26 cellular contexts compared by ENCODE assay signal in the genomic region with DNA sequence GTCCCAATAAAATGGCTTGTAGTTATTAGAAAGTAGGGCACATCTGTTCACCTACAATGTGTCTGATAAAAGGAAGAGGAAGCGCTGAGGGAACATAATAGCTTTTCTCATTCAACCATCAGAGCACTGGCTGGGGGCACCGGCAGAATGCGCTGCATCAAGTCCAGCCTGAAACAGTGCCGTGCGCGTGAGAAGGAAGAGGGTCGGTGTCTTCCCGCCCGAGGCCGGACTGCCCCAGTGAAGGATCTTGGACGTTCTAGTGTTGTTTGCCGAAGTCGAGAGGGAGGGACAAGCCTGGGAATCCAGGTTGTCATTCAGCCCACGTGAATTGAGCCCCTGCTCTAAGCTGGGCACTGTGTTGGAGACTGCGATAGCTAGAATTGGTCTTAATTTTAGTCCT.
"Had no signal": no experiment of that assay in that cellular context is flagged by ENCODE, and none has a peak within 500 bp of the region (broad histone marks: within the 10 kb centered on the region; RNA-seq: fewer than 3 reads in every experiment).

No MANE protein-coding gene starts in this region.

- H3K27me3 ChIP-seq: heart left ventricle, hepatocyte, pancreas, sigmoid colon, testis, thyroid gland, transverse colon, upper lobe of left lung, vagina had no signal

- DNase-seq: heart left ventricle; islet precursor cell; left ventricle myocardium inferior; naive thymus-derived CD8-positive, alpha-beta T cell; nucleus accumbens; pancreas; retina; right cardiac atrium; sigmoid colon; small intestine; stimulated activated CD4-positive, alpha-beta T cell treated with anti-CD3 and anti-CD28 coated beads, Interleukin-1b, Interleukin-23, amount 100 ng/mL, for 48 hours; stimulated activated CD4-positive, alpha-beta T cell treated with anti-CD3 and anti-CD28 coated beads, Interleukin-2, amount 100 ng/mL, for 48 hours; stimulated activated CD4-positive, alpha-beta T cell treated with anti-CD3 and anti-CD28 coated beads, Interleukin-4, amount 100 ng/mL, for 4 hours; stimulated activated CD8-positive, alpha-beta memory T cell treated with anti-CD3 and anti-CD28 coated beads, Interleukin-4, amount 100 ng/mL, for 48 hours; stimulated activated naive CD4-positive, alpha-beta T cell; testis; thyroid gland; transverse colon had no signal

- H3K79me2 ChIP-seq: hepatocyte had no signal

- H2AFZ ChIP-seq: hepatocyte had no signal

- H3K4me3 Mint-ChIP-seq: memory B cell; naive thymus-derived CD8-positive, alpha-beta T cell; nephron; neural crest cell; stimulated activated naive CD8-positive, alpha-beta T cell treated with anti-CD3 and anti-CD28 coated beads, Interleukin-15, Interleukin-2, amounts not matched to agents 100 ng/mL and 50 ng/mL, for 24 hours had no signal

- H3K27ac Mint-ChIP-seq: memory B cell; naive thymus-derived CD8-positive, alpha-beta T cell; nephron; stimulated activated naive CD8-positive, alpha-beta T cell treated with anti-CD3 and anti-CD28 coated beads, Interleukin-15, Interleukin-2, amounts not matched to agents 100 ng/mL and 50 ng/mL, for 24 hours had no signal

- H3K27ac ChIP-seq: heart left ventricle, hepatocyte, left ventricle myocardium inferior, pancreas, prostate gland, sigmoid colon, testis, thyroid gland, transverse colon, upper lobe of left lung, vagina had no signal

- ATAC-seq: heart left ventricle; naive thymus-derived CD8-positive, alpha-beta T cell; pancreas; right cardiac atrium had no signal

- FAIRE-seq: pancreas, small intestine had no signal

- H3K4me2 ChIP-seq: hepatocyte had no signal

- H3K9me3 Mint-ChIP-seq: memory B cell; naive thymus-derived CD8-positive, alpha-beta T cell; neural crest cell; stimulated activated naive CD8-positive, alpha-beta T cell treated with anti-CD3 and anti-CD28 coated beads, Interleukin-15, Interleukin-2, amounts not matched to agents 100 ng/mL and 50 ng/mL, for 24 hours had no signal

- H3K9me3 ChIP-seq: heart left ventricle, left ventricle myocardium inferior, pancreas, prostate gland, sigmoid colon, testis, thyroid gland, transverse colon, upper lobe of left lung, vagina had no signal

- H3K36me3 ChIP-seq: prostate gland, transverse colon had no signal

- H3K4me3 ChIP-seq: heart left ventricle, hepatocyte, left ventricle myocardium inferior, pancreas, prostate gland, sigmoid colon, testis, thyroid gland, transverse colon, upper lobe of left lung, vagina had no signal

- H3K4me1 ChIP-seq: prostate gland, sigmoid colon, testis, thyroid gland, transverse colon, vagina had no signal

- H3K4me1 Mint-ChIP-seq: nephron had no signal
